ENCODE assay signal across 22 cellular contexts in the genomic region with DNA sequence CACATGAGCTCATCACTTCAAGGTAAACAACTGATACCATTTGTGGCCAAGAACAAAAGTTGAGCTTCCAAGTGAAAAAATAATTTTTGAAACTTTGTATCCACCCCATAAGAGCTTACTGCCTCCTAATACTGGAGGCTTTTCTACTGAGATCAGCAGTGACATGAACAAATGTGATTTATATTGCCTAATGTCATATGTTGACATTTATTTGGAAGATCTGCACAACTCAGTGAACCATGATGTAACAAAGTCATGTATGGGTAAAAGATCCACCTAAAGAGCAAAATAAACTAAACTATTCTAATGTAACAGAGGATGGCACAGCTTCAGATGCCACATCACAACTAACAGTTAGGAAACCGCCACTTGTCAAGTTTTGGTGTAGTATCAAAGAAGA.
"Had no signal": no experiment of that assay in that cellular context is flagged by ENCODE, and none has a peak within 500 bp of the region (broad histone marks: within the 10 kb centered on the region; RNA-seq: fewer than 3 reads in every experiment).

No MANE protein-coding gene starts in this region.

- H3K36me3 ChIP-seq: ascending aorta, breast epithelium had no signal

- H3K4me3 Mint-ChIP-seq: activated B cell treated with CpG ODN at 0.5 μM for 24 hours; activated naive CD4-positive, alpha-beta T cell treated with anti-CD3 and anti-CD28 coated beads, Interleukin-2, amount 50 U/mL, for 24 hours; activated T-cell treated with anti-CD3 and anti-CD28 coated beads, Interleukin-2, amount 50 U/mL, for 72 hours; naive B cell; neural crest cell; T-cell had no signal

- H3K36me3 Mint-ChIP-seq: naive B cell had no signal

- H3K27me3 Mint-ChIP-seq: activated naive CD4-positive, alpha-beta T cell treated with anti-CD3 and anti-CD28 coated beads, Interleukin-2, amount 50 U/mL, for 24 hours; T-cell had no signal

- DNase-seq: activated B cell treated with CpG ODN at 0.5 μM for 24 hours; activated CD4-positive, alpha-beta T cell treated with anti-CD3 and anti-CD28 coated beads for 48 hours; activated CD8-positive, alpha-beta memory T cell treated with anti-CD3 and anti-CD28 coated beads, Interleukin-2, amount 50 U/mL, for 4 hours; activated gamma-delta T cell; activated T-cell treated with anti-CD3 and anti-CD28 coated beads, Interleukin-2, amount 50 U/mL, for 72 hours; cortex of kidney; foreskin fibroblast; kidney; midbrain; naive B cell; psoas muscle; right cardiac atrium; stimulated activated naive CD8-positive, alpha-beta T cell treated with anti-CD3 and anti-CD28 coated beads, Interleukin-15, Interleukin-2, amounts not matched to agents 100 U/mL and 50 U/mL, for 24 hours; substantia nigra; T-cell; tibial artery had no signal

- H3K4me1 Mint-ChIP-seq: activated B cell treated with CpG ODN at 0.5 μM for 24 hours had no signal

- H3K4me3 ChIP-seq: ascending aorta, breast epithelium, psoas muscle, skin epidermis, tibial artery had no signal

- H3K27me3 ChIP-seq: ascending aorta, breast epithelium, tibial artery had no signal

- H3K9me3 ChIP-seq: ascending aorta, breast epithelium, psoas muscle, tibial artery had no signal

- H3K9me3 Mint-ChIP-seq: activated naive CD4-positive, alpha-beta T cell treated with anti-CD3 and anti-CD28 coated beads, Interleukin-2, amount 50 U/mL, for 24 hours had no signal

- H3K27ac Mint-ChIP-seq: activated B cell treated with CpG ODN at 0.5 μM for 24 hours; activated naive CD4-positive, alpha-beta T cell treated with anti-CD3 and anti-CD28 coated beads, Interleukin-2, amount 50 U/mL, for 24 hours; activated T-cell treated with anti-CD3 and anti-CD28 coated beads, Interleukin-2, amount 50 U/mL, for 72 hours; naive B cell had no signal

- H3K27ac ChIP-seq: ascending aorta, breast epithelium, psoas muscle, skin epidermis, tibial artery had no signal

- ATAC-seq: activated T-cell treated with anti-CD3 and anti-CD28 coated beads, Interleukin-2, amount 50 U/mL, for 72 hours; left lobe of liver; psoas muscle; right cardiac atrium; stimulated activated naive CD8-positive, alpha-beta T cell treated with anti-CD3 and anti-CD28 coated beads, Interleukin-15, Interleukin-2, amounts not matched to agents 100 U/mL and 50 U/mL, for 24 hours; T-cell had no signal
